28 cellular contexts compared by ENCODE assay signal in genomic region chr1:170156594-170156993, GRCh38. TPM values are rescaled to one million over a fixed set of nuclear protein-coding genes. Genes with fewer than 3 reads are reported as not detected.
"Had no signal": no experiment of that assay in that cellular context is flagged by ENCODE, and none has a peak within 500 bp of the region (broad histone marks: within the 10 kb centered on the region; RNA-seq: fewer than 3 reads in every experiment).

No MANE protein-coding gene starts in this region.

- H3K4me1 ChIP-seq: heart left ventricle, right atrium auricular region, sigmoid colon had no signal

- H3K36me3 ChIP-seq: heart left ventricle, ovary, right atrium auricular region, sigmoid colon, thoracic aorta, transverse colon had no signal

- DNase-seq: effector CD4-positive, alpha-beta T cell; endodermal cell; heart left ventricle; hippocampal formation; naive thymus-derived CD8-positive, alpha-beta T cell; ovary; sigmoid colon; stimulated activated CD4-positive, alpha-beta T cell treated with anti-CD3 and anti-CD28 coated beads, Interleukin-2, amount 100 ng/mL, for 24 hours; stimulated activated CD4-positive, alpha-beta T cell treated with anti-CD3 and anti-CD28 coated beads, Interleukin-4, amount 100 ng/mL, for 4 hours; stimulated activated naive B cell treated with anti-CD40 and anti-IgM and Interleukin-4, amounts not matched to agents 10 μg/mL and 1 μg/mL and 100 μg/mL, for 72 hours; stimulated activated naive CD8-positive, alpha-beta T cell treated with anti-CD3 and anti-CD28 coated beads, Interleukin-15, amount 100 ng/mL, for 72 hours; transverse colon had no signal

- H3K27me3 ChIP-seq: heart left ventricle, ovary, right atrium auricular region, sigmoid colon, transverse colon had no signal

- H3K9me3 ChIP-seq: ovary had no signal

- H3K4me3 ChIP-seq: coronary artery, heart left ventricle, ovary, right atrium auricular region, sigmoid colon, skin epidermis, thoracic aorta, transverse colon had no signal

- H3K27ac ChIP-seq: coronary artery, heart left ventricle, ovary, right atrium auricular region, sigmoid colon, skin epidermis, thoracic aorta, transverse colon had no signal

RNA-seq across cellular contexts. Expression of gene NTMT2, which starts 10.8 kb away (rescaled TPM):
- total RNA-seq: dermis microvascular lymphatic vessel endothelial cell; endothelial cell of umbilical vein; fibroblast of lung; glomerular endothelial cell; kidney epithelial cell; liver; lung microvascular endothelial cell; mesenteric fat pad; mononuclear cell; naive thymus-derived CD8-positive, alpha-beta T cell; ovary; posterior vena cava; sigmoid colon; subcutaneous adipose tissue; thoracic aorta; transverse colon had no signal
- polyA plus RNA-seq: endothelial cell of umbilical vein; esophagus; fibroblast of lung; liver; naive thymus-derived CD8-positive, alpha-beta T cell; ovary; sigmoid colon had no signal
